In genomic region chr18:39952816-39953215, GRCh38 we compare ENCODE assay signal across 23 cellular contexts.
DNase-seq lines count a peak whose midpoint lies in the region; FAIRE-seq and TF ChIP-seq lines count a peak whose summit lies in the region.
"Had no signal": no experiment of that assay in that cellular context is flagged by ENCODE, and none has a peak within 500 bp of the region (broad histone marks: within the 10 kb centered on the region; RNA-seq: fewer than 3 reads in every experiment).

No MANE protein-coding gene starts in this region.

- H2BK15ac ChIP-seq in H1 (ENCODE audit: low read length) (no peak overlapping the region), neuronal stem cell (ENCODE audit: low read length) (no peak overlapping the region)

- TF ChIP-seq RAD21 in H1 (IDR thresholded peaks at IDR 0.05 in 1 of 2, conservative IDR thresholded peaks at IDR 0.05 in 1 of 2; ENCODE audit: low read depth in 2 of 2, low read length in 2 of 2), result no peak

- H2AFZ ChIP-seq in H1 (ENCODE audit: low read length) (0 out of 2 replicates have a peak overlapping the region, but pooled peaks have one; percentile 37), neuronal stem cell (ENCODE audit: low read length) (peak overlapping the region; percentile 51)
- H2AFZ ChIP-seq: GM23338 had no signal

- CTCF ChIA-PET in MCF 10A (lab: Yijun Ruan, JAX), result interaction anchor here (0.7 to 1.3 kb wide), 3 partner anchors 9 to 1943 kb away, joined by 3 to 4 read pairs (median 3); no protein-coding TSS in a partner anchor
- CTCF ChIA-PET in H1 (lab: Charles Lee; ENCODE audit: partially characterized antibody), result no interaction called here

- TF ChIP-seq POLR2A in breast epithelium (IDR thresholded peaks at IDR 0.05), result no peak
- TF ChIP-seq POLR2A in H1 (IDR thresholded peaks at IDR 0.05; ENCODE audit: control extremely low read depth in 1 of 2, low read depth in 2 of 2, low read length in 2 of 2), result no peak
- TF ChIP-seq POLR2A in suprapubic skin (IDR thresholded peaks at IDR 0.05), result no peak

- no peak overlapping the region for H3K56ac ChIP-seq in H1 (replicated peaks; ENCODE audit: insufficient read length, low read depth, low read length)

- H3K18ac ChIP-seq in H1 (ENCODE audit: extremely low read depth, low read length), result no peak overlapping the region
- H3K18ac ChIP-seq in neuronal stem cell (ENCODE audit: low read length), result no peak overlapping the region

- H3K14ac ChIP-seq in H1 (ENCODE audit: insufficient read length) (no peak overlapping the region), neuronal stem cell (ENCODE audit: low read length) (no peak overlapping the region)

- no peak overlapping the region for H3K4me2 ChIP-seq in H1 (ENCODE audit: insufficient read depth in 1 of 2, low read depth in 2 of 2, low read length in 2 of 2)
- H3K4me2 ChIP-seq in neuronal stem cell (ENCODE audit: insufficient read depth, low read length, poor library complexity, severe bottlenecking), result no peak overlapping the region
- H3K4me2 ChIP-seq: BLaER1, GM23338 had no signal

- H3K79me2 ChIP-seq in H1 (ENCODE audit: control insufficient read depth in 1 of 2, insufficient read depth in 2 of 2, low read length in 2 of 2), result no peaks in the 10 kb centered on the region

- no peak overlapping the region for H4K5ac ChIP-seq in H1 (ENCODE audit: insufficient read length, low read depth, low read length)

- H2BK12ac ChIP-seq in H1 (ENCODE audit: low read depth, low read length) (no peak overlapping the region), neuronal stem cell (ENCODE audit: low read length) (no peak overlapping the region)

- TF ChIP-seq CTCF in MCF 10A (IDR thresholded peaks at IDR 0.05; ENCODE audit: unreplicated experiment) (no peak), breast epithelium (IDR thresholded peaks at IDR 0.05) (no peak), H1 (IDR thresholded peaks at IDR 0.05; ENCODE audit: control extremely low read depth in 1 of 3, insufficient read depth in 1 of 3, low read depth in 1 of 3, low read length in 3 of 3) (no peak), suprapubic skin (IDR thresholded peaks at IDR 0.05) (no peak)

- no peaks in the 10 kb centered on the region; the same call in 1 of the 2 replicates for H3K23me2 ChIP-seq in H1 (ENCODE audit: low read depth, low read length)

- H4K20me1 ChIP-seq in H1 (replicated peaks in 1 of 2; ENCODE audit: control insufficient read depth in 1 of 2, insufficient read depth in 2 of 2, low read length in 2 of 2), result no peaks in the 10 kb centered on the region
- H4K20me1 ChIP-seq: BLaER1 had no signal

- H3K27ac ChIP-seq in breast epithelium, result no peak overlapping the region
- H3K27ac ChIP-seq in H1 (ENCODE audit: low read depth, low read length), result no peak overlapping the region
- no peak overlapping the region for H3K27ac ChIP-seq in neuronal stem cell (replicated peaks; ENCODE audit: low read length)
- H3K27ac ChIP-seq in suprapubic skin, result no peak overlapping the region
- H3K27ac ChIP-seq: 22Rv1, BLaER1, C4-2B had no signal

- H3K36me3 Mint-ChIP-seq in MCF 10A (ENCODE audit: insufficient read depth, unreplicated experiment), result no peaks in the 10 kb centered on the region
- H3K36me3 Mint-ChIP-seq: CD4-positive, CD25-positive, alpha-beta regulatory T cell; CD8-positive, alpha-beta T cell had no signal

- H3K4ac ChIP-seq in H1 (replicated peaks; ENCODE audit: insufficient read length, low read depth, low read length) (no peak overlapping the region), neuronal stem cell (ENCODE audit: low read length) (no peak overlapping the region)

- H2BK5ac ChIP-seq in H1 (ENCODE audit: low read depth, low read length) (no peak overlapping the region), neuronal stem cell (ENCODE audit: low read length) (no peak overlapping the region)

- H4K91ac ChIP-seq in H1 (replicated peaks; ENCODE audit: insufficient read length, low read length) (no peak overlapping the region), neuronal stem cell (ENCODE audit: low read depth, low read length, poor library complexity) (no peak overlapping the region)

- H3K9me3 ChIP-seq in breast epithelium (no peaks in the 10 kb centered on the region), H1 (ENCODE audit: insufficient read depth in 2 of 2, low read depth in 1 of 2, low read length in 1 of 2) (no peaks in the 10 kb centered on the region), neuronal stem cell (replicated peaks in 1 of 2; ENCODE audit: control insufficient read depth in 2 of 2, insufficient read depth in 1 of 2, low read depth in 1 of 2, low read length in 2 of 2) (no peaks in the 10 kb centered on the region), suprapubic skin (no peaks in the 10 kb centered on the region)
- H3K9me3 ChIP-seq: BLaER1, Caco-2, HAP-1 had no signal

- intact Hi-C loops in MCF 10A (cut with micrococcal nuclease), result no loop called here
- intact Hi-C loops in breast epithelium (cut with DNase I; ENCODE audit: low total_unique reads), result no loop called here

- H2BK20ac ChIP-seq in H1 (ENCODE audit: low read length), result no peak overlapping the region

- no peak for TF ChIP-seq EP300 in H1 (IDR thresholded peaks at IDR 0.05; ENCODE audit: borderline replicate concordance in 1 of 2, low read depth in 2 of 2, low read length in 2 of 2)
- no peak for TF ChIP-seq EP300 in suprapubic skin (IDR thresholded peaks at IDR 0.05)

- H3K4me3 ChIP-seq in breast epithelium, result no peak overlapping the region
- no peak overlapping the region for H3K4me3 ChIP-seq in H1 (ENCODE audit: extremely low read depth in 1 of 4, insufficient read depth in 2 of 4, low read depth in 3 of 4, low read length in 4 of 4)
- no peak overlapping the region for H3K4me3 ChIP-seq in neuronal stem cell (ENCODE audit: low read length in 2 of 2)
- no peak overlapping the region for H3K4me3 ChIP-seq in suprapubic skin
- H3K4me3 ChIP-seq: BLaER1, GM12878, GM23338, HAP-1 had no signal

- POLR2A ChIA-PET in MCF 10A (lab: Yijun Ruan, JAX), result interaction anchor here (0.7 kb wide), 1 partner anchor 201 kb away, joined by 3 read pairs; no protein-coding TSS in a partner anchor
- POLR2A ChIA-PET in H1 (lab: Charles Lee; ENCODE audit: partially characterized antibody), result no interaction called here

- no peak overlapping the region for H4K8ac ChIP-seq in H1 (ENCODE audit: extremely low read depth, insufficient read depth, low read length)
- H4K8ac ChIP-seq in neuronal stem cell (ENCODE audit: low read depth, low read length), result no peak overlapping the region

- FAIRE-seq in H1 (lab: Jason Lieb, UNC), result no peak
- FAIRE-seq: A204.1, GM12878, H54 had no signal

- H3K9ac ChIP-seq in H1 (replicated peaks in 1 of 4; ENCODE audit: extremely low read depth in 1 of 4, low read depth in 3 of 4, low read length in 3 of 4) (no peak overlapping the region), neuronal stem cell (ENCODE audit: low read depth, low read length, poor library complexity) (no peak overlapping the region)
- H3K9ac ChIP-seq: BLaER1 had no signal

- no peak for DNase-seq in MCF 10A (ENCODE audit: unreplicated experiment)
- no peak for DNase-seq in breast epithelium (ENCODE audit: low spot score in 2 of 2)
- no peak for DNase-seq in H1 (ENCODE audit: low read depth in 1 of 2, low spot score in 2 of 2)
- no peak for DNase-seq in neuronal stem cell (ENCODE audit: low spot score)
- DNase-seq in suprapubic skin (ENCODE audit: low spot score in 2 of 2), result no peak
- DNase-seq in SIG-M5 (lab: John Stamatoyannopoulos, UW), result no peak
- DNase-seq: Caco-2; CD4-positive, CD25-positive, alpha-beta regulatory T cell; CD8-positive, alpha-beta T cell; DMS 273 treated with DMSO at 0.1 percent for 48 hours; DMS79; EL; GDM1; HFFc6 had no signal

- H3K36me3 ChIP-seq in breast epithelium, result no peaks in the 10 kb centered on the region
- no peaks in the 10 kb centered on the region for H3K36me3 ChIP-seq in H1 (ENCODE audit: control insufficient read depth in 2 of 4, insufficient read depth in 4 of 4, low read length in 3 of 4)
- no peaks in the 10 kb centered on the region for H3K36me3 ChIP-seq in neuronal stem cell (replicated peaks in 1 of 2; ENCODE audit: control insufficient read depth in 2 of 2, insufficient read depth in 2 of 2, low read length in 2 of 2)
- H3K36me3 ChIP-seq in suprapubic skin, result no peaks in the 10 kb centered on the region
- H3K36me3 ChIP-seq: BLaER1, HAP-1 had no signal

- H2BK120ac ChIP-seq in H1 (replicated peaks; ENCODE audit: low read depth, low read length), result no peak overlapping the region
- no peak overlapping the region for H2BK120ac ChIP-seq in neuronal stem cell (ENCODE audit: low read depth, low read length)

- no TSS peak for BruUV-seq in MCF 10A (replicated peaks; lab: Mats Ljungman, UMichigan)

- WGBS in H1 (ENCODE audit: extremely low coverage in 1 of 2, insufficient coverage in 1 of 2, insufficient read length in 1 of 2, insufficient replicate concordance in 2 of 2, low coverage in 1 of 2, low lambda C conversion rate in 2 of 2, missing lambda C conversion rate in 1 of 2), 2 experiments, result 86% methylated on average over 2 of the region's 2 CpGs; no CpG with 5 or more reads in 1 of the 2 experiments
- no CpG with 5 or more reads among the region's 2 CpGs for WGBS in neuronal stem cell (ENCODE audit: extremely low coverage in 2 of 2, insufficient read length in 2 of 2, insufficient replicate concordance in 1 of 2), 2 donors
- 65% methylated on average over 2 of the region's 2 CpGs for WGBS in suprapubic skin

- no peaks in the 10 kb centered on the region for H3K27me3 ChIP-seq in breast epithelium
- H3K27me3 ChIP-seq in H1 (replicated peaks in 1 of 4; ENCODE audit: control insufficient read depth in 3 of 4, extremely low read depth in 1 of 4, insufficient read depth in 3 of 4, low read length in 3 of 4), result no peaks in the 10 kb centered on the region
- no peaks in the 10 kb centered on the region for H3K27me3 ChIP-seq in neuronal stem cell (ENCODE audit: control insufficient read depth in 3 of 3, insufficient read depth in 3 of 3, low read depth in 1 of 3, low read length in 3 of 3)
- no peaks in the 10 kb centered on the region for H3K27me3 ChIP-seq in suprapubic skin
- H3K27me3 ChIP-seq: BLaER1 had no signal

- H2AK5ac ChIP-seq in H1 (ENCODE audit: low read depth, low read length) (no peak overlapping the region), neuronal stem cell (ENCODE audit: low read depth, low read length) (no peak overlapping the region)

- peak overlapping the region; percentile 52 for H3K27ac Mint-ChIP-seq in MCF 10A (ENCODE audit: low read depth, unreplicated experiment)
- H3K27ac Mint-ChIP-seq: B cell; CD4-positive, CD25-positive, alpha-beta regulatory T cell; CD8-positive, alpha-beta T cell; GM23338; HFFc6 had no signal

- H3K23ac ChIP-seq in H1 (ENCODE audit: insufficient read length) (no peak overlapping the region), neuronal stem cell (ENCODE audit: low read depth, low read length, poor library complexity) (no peak overlapping the region)

- H3K4me3 Mint-ChIP-seq in MCF 10A (ENCODE audit: unreplicated experiment), result no peak overlapping the region
- H3K4me3 Mint-ChIP-seq: B cell; CD4-positive, CD25-positive, alpha-beta regulatory T cell; CD8-positive, alpha-beta T cell; GM23338; HFFc6 had no signal

- H3K27me3 Mint-ChIP-seq in MCF 10A (ENCODE audit: insufficient read depth, unreplicated experiment), result no peaks in the 10 kb centered on the region
- H3K27me3 Mint-ChIP-seq: B cell; CD4-positive, CD25-positive, alpha-beta regulatory T cell had no signal

- no peaks in the 10 kb centered on the region for H3K9me3 Mint-ChIP-seq in MCF 10A (ENCODE audit: unreplicated experiment)
- H3K9me3 Mint-ChIP-seq: GM23338 had no signal

- no peaks in the 10 kb centered on the region for H3K79me1 ChIP-seq in H1 (ENCODE audit: low read depth, low read length)
- H3K79me1 ChIP-seq in neuronal stem cell (ENCODE audit: low read depth, low read length), result no peaks in the 10 kb centered on the region

- H3K4me1 ChIP-seq in breast epithelium (no peaks in the 10 kb centered on the region), H1 (replicated peaks in 1 of 4; ENCODE audit: control insufficient read depth in 3 of 4, insufficient read depth in 4 of 4, low read length in 3 of 4) (no peaks in the 10 kb centered on the region), neuronal stem cell (ENCODE audit: control insufficient read depth in 2 of 2, insufficient read depth in 1 of 2, low read depth in 1 of 2, low read length in 2 of 2) (peaks cover 0 to 1% of the 10 kb centered on the region in 2 donors), suprapubic skin (no peaks in the 10 kb centered on the region)
- H3K4me1 ChIP-seq: BLaER1, Caco-2 had no signal

- peaks cover 20% of the 10 kb centered on the region for H3K4me1 Mint-ChIP-seq in MCF 10A (ENCODE audit: insufficient read depth, unreplicated experiment)
- H3K4me1 Mint-ChIP-seq: B cell; CD4-positive, CD25-positive, alpha-beta regulatory T cell had no signal
